15 cellular contexts compared by ENCODE assay signal in the genomic region with DNA sequence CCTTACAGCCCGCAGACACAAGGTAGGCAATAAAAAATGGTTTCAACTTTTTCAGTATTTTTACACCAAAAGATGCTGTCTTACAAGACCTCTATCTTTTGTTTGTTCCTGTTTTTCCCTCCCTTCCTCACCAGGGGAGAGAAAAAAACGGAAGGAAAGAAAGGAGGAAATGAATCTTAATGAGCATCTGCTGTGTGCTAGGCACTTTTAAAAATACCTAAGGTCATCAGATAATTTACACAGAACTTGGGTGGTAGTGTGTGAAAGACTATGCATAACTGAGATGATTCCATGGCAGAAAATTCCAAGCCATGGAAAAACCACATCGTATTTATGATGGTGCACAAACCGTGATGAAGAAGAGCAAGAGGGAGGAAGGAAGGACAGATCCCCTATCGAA.
DNase-seq lines count a peak whose midpoint lies in the region; ATAC-seq, FAIRE-seq and TF ChIP-seq lines count a peak whose summit lies in the region.
"Had no signal": no experiment of that assay in that cellular context is flagged by ENCODE, and none has a peak within 500 bp of the region (broad histone marks: within the 10 kb centered on the region; RNA-seq: fewer than 3 reads in every experiment).

No MANE protein-coding gene starts in this region.

- H3K4me3 ChIP-seq in DND-41 (ENCODE audit: low read depth in 1 of 2, low read length in 2 of 2): no peak overlapping the region
- H3K4me3 ChIP-seq in Karpas-422 (ENCODE audit: low read length): peak overlapping the region; percentile 45
- H3K4me3 ChIP-seq in SU-DHL-6 (ENCODE audit: insufficient read depth, low read length, poor library complexity, severe bottlenecking): no peak overlapping the region
- no peak overlapping the region for H3K4me3 ChIP-seq in lung
- H3K4me3 ChIP-seq in body of pancreas: no peak overlapping the region

- H3K9me2 ChIP-seq in Karpas-422 (replicated peaks; ENCODE audit: insufficient read depth, low read length) (no peaks in the 10 kb centered on the region), SU-DHL-6 (replicated peaks; ENCODE audit: insufficient read depth, low read length) (no peaks in the 10 kb centered on the region)

- H3K9ac ChIP-seq in DND-41 (ENCODE audit: low read depth, low read length): no peak overlapping the region
- peak overlapping the region; percentile 13; the same call in 1 of the 2 replicates for H3K9ac ChIP-seq in Karpas-422 (ENCODE audit: low read length)
- no peak overlapping the region for H3K9ac ChIP-seq in SU-DHL-6 (ENCODE audit: low read length)

- H3F3A ChIP-seq in SU-DHL-6 (ENCODE audit: insufficient read depth): no peaks in the 10 kb centered on the region; the same call in 1 of the 2 replicates

- H3K27me3 ChIP-seq in DND-41 (ENCODE audit: insufficient read depth, low read length, poor library complexity) (no peaks in the 10 kb centered on the region), Karpas-422 (ENCODE audit: low read length) (no peaks in the 10 kb centered on the region), SU-DHL-6 (ENCODE audit: low read length) (no peaks in the 10 kb centered on the region), lung (ENCODE audit: control insufficient read depth, insufficient read depth) (no peaks in the 10 kb centered on the region), body of pancreas (no peaks in the 10 kb centered on the region)

- FAIRE-seq in RCC 7860 (lab: Jason Lieb, UNC): no peak
- FAIRE-seq: frontal cortex, keratinocyte, TTC549 had no signal

- no peak for TF ChIP-seq CTCF in DND-41 (IDR thresholded peaks at IDR 0.05; ENCODE audit: borderline replicate concordance, extremely low read depth, low read length, poor library complexity, severe bottlenecking)
- TF ChIP-seq CTCF in SU-DHL-6 (IDR thresholded peaks at IDR 0.05; ENCODE audit: insufficient read depth, low read length, poor library complexity, severe bottlenecking): no peak
- no peak for TF ChIP-seq CTCF in lung (IDR thresholded peaks at IDR 0.05; ENCODE audit: control extremely low read depth, extremely low read depth)
- no peak for TF ChIP-seq CTCF in GM10266 (IDR thresholded peaks at IDR 0.05; ENCODE audit: control insufficient read depth, insufficient read depth, low read depth, missing control alignments)
- no peak for TF ChIP-seq CTCF in body of pancreas (IDR thresholded peaks at IDR 0.05)

- no peaks in the 10 kb centered on the region for H4K20me1 ChIP-seq in DND-41 (ENCODE audit: insufficient read depth, low read length)
- no peaks in the 10 kb centered on the region for H4K20me1 ChIP-seq in Karpas-422 (ENCODE audit: insufficient read depth, low read depth, low read length)
- no peaks in the 10 kb centered on the region for H4K20me1 ChIP-seq in SU-DHL-6 (ENCODE audit: low read depth, low read length)

- H3K79me2 ChIP-seq in DND-41 (ENCODE audit: insufficient read depth, low read length) (peaks cover 48% of the 10 kb centered on the region), Karpas-422 (ENCODE audit: low read length) (peaks cover 70% of the 10 kb centered on the region), SU-DHL-6 (ENCODE audit: insufficient read depth, low read length) (no peaks in the 10 kb centered on the region)

- DNase-seq in DND-41 (no peak), Karpas-422 (peak; percentile 62), lung (ENCODE audit: low spot score) (no peak), GM10266 (ENCODE audit: extremely low spot score) (no peak), NCI-H82 treated with DMSO at 0.1 percent for 48 hours (lab: John Stamatoyannopoulos, UW; ENCODE audit: unreplicated experiment) (no peak), RCC 7860 (ENCODE audit: low spot score) (no peak), body of pancreas (no peak)
- DNase-seq: CD8-positive, alpha-beta T cell; effector CD4-positive, alpha-beta T cell; GOT3; NCI-H226 had no signal

- 48 to 68% methylated on average over 5 of the region's 5 CpGs for WGBS in lung, 2 donors
- WGBS in body of pancreas, 2 donors: 83 to 86% methylated on average over 5 of the region's 5 CpGs

- intact Hi-C loops in body of pancreas (cut with DNase I): loop anchor here (10.0 kb wide), 1 partner anchor 61 kb away; no protein-coding TSS in a partner anchor

- no peaks in the 10 kb centered on the region for H3K9me3 ChIP-seq in DND-41 (ENCODE audit: insufficient read depth, low read length, severe bottlenecking)
- no peaks in the 10 kb centered on the region for H3K9me3 ChIP-seq in Karpas-422 (ENCODE audit: low read length)
- H3K9me3 ChIP-seq in SU-DHL-6 (ENCODE audit: insufficient read depth, low read length): no peaks in the 10 kb centered on the region
- no peaks in the 10 kb centered on the region for H3K9me3 ChIP-seq in lung (ENCODE audit: control insufficient read depth in 2 of 2, insufficient read depth in 1 of 2, low read length in 1 of 2)
- H3K9me3 ChIP-seq in body of pancreas: no peaks in the 10 kb centered on the region

- ATAC-seq in DND-41 (ENCODE audit: insufficient read depth, low read depth) (no peak), lung (ENCODE audit: insufficient read depth, low FRiP score) (peak; percentile 53), body of pancreas (no peak)
- ATAC-seq: CD8-positive, alpha-beta T cell had no signal

- H3K4me2 ChIP-seq in DND-41 (ENCODE audit: insufficient read depth, low read length) (no peak overlapping the region), Karpas-422 (ENCODE audit: low read depth, low read length, poor library complexity, severe bottlenecking) (peak overlapping the region; percentile 56), SU-DHL-6 (ENCODE audit: low read depth, low read length, poor library complexity, severe bottlenecking) (peak overlapping the region; percentile 36)

- H3K4me1 ChIP-seq in DND-41 (ENCODE audit: insufficient read depth, low read length): peaks cover 52% of the 10 kb centered on the region
- H3K4me1 ChIP-seq in Karpas-422 (ENCODE audit: low read length): peaks cover 39% of the 10 kb centered on the region
- H3K4me1 ChIP-seq in lung (ENCODE audit: control insufficient read depth in 2 of 2, insufficient read depth in 2 of 2, low read length in 2 of 2): peaks cover 3 to 17% of the 10 kb centered on the region in 2 donors
- peaks cover 9% of the 10 kb centered on the region for H3K4me1 ChIP-seq in body of pancreas

- peaks cover 21% of the 10 kb centered on the region for H3K36me3 ChIP-seq in DND-41 (ENCODE audit: insufficient read depth, low read length)
- peaks cover 14% of the 10 kb centered on the region; the same call in 1 of the 2 replicates for H3K36me3 ChIP-seq in Karpas-422 (ENCODE audit: insufficient read depth, low read length)
- no peaks in the 10 kb centered on the region for H3K36me3 ChIP-seq in SU-DHL-6 (ENCODE audit: low read length)
- peaks cover 0 to 1% of the 10 kb centered on the region in 2 donors for H3K36me3 ChIP-seq in lung (ENCODE audit: control insufficient read depth in 2 of 2, insufficient read depth in 2 of 2, low read length in 2 of 2)
- H3K36me3 ChIP-seq in body of pancreas (replicated peaks in 1 of 2; ENCODE audit: insufficient read depth in 1 of 2, low read depth in 2 of 2): no peaks in the 10 kb centered on the region

- H2AFZ ChIP-seq in DND-41 (ENCODE audit: low read depth, low read length) (no peak overlapping the region), Karpas-422 (ENCODE audit: low read length) (no peak overlapping the region), SU-DHL-6 (ENCODE audit: low read depth, low read length, severe bottlenecking) (no peak overlapping the region)

- H3K27ac ChIP-seq in DND-41 (ENCODE audit: low read length) (peak overlapping the region; percentile 89), Karpas-422 (ENCODE audit: low read length) (peak overlapping the region; percentile 75), SU-DHL-6 (ENCODE audit: low read depth, low read length) (peak overlapping the region; percentile 17), lung (ENCODE audit: low read depth in 1 of 2, low read length in 1 of 2) (no peak overlapping the region), body of pancreas (no peak overlapping the region)

- no peak for TF ChIP-seq POLR2A in body of pancreas (IDR thresholded peaks at IDR 0.05)

Comparison
In these comparisons a context has a peak if more than half of its experiments do, and no peak if none do; other contexts are left out.
1. H3K27ac ChIP-seq: peak in DND-41 (single experiment), Karpas-422 (single experiment) and SU-DHL-6 (single experiment); none in lung (0 of 2) and body of pancreas (0 of 4).